In genomic region chr19:46802152-46802551, GRCh38 we compare ENCODE assay signal across 24 cellular contexts.
"Had no signal": no experiment of that assay in that cellular context is flagged by ENCODE, and none has a peak within 500 bp of the region (broad histone marks: within the 10 kb centered on the region; RNA-seq: fewer than 3 reads in every experiment).

No MANE protein-coding gene starts in this region.

- H3K27me3 ChIP-seq: MG63, SJSA1 had no signal

- H3K36me3 ChIP-seq: MG63, SJSA1 had no signal

- H3K9me3 ChIP-seq: MG63, SJSA1 had no signal

- DNase-seq: IMR-90, Karpas-422, KG1, MG63, NCI-H1092, NCI-H1105 treated with DMSO at 0.1 percent for 48 hours, NCI-H1417 treated with DMSO at 0.1 percent for 48 hours, NCI-H146, NCI-H1694 treated with DMSO at 0.1 percent for 48 hours, NCI-H1930, NCI-H2081, NCI-H2107, NCI-H2227 treated with DMSO at 0.1 percent for 48 hours, NCI-H446, NCI-H510A, NCI-H524 treated with DMSO at 0.1 percent for 48 hours, NCI-H69, NCI-H774, Right ventricle myocardium superior, RPMI8226, SIG-M5, T-helper 1 cell had no signal

- H3K4me1 ChIP-seq: SJSA1 had no signal

- H3K4me3 ChIP-seq: MG63, SJSA1, SK-N-MC had no signal

- H3K27ac ChIP-seq: SJSA1, SK-N-MC had no signal
